8 cellular contexts compared by ENCODE assay signal in genomic region chr1:209755926-209756607, GRCh38. TPM values are rescaled to one million over a fixed set of nuclear protein-coding genes. Genes with fewer than 3 reads are reported as not detected.
DNase-seq lines count a peak whose midpoint lies in the region; ATAC-seq and TF ChIP-seq lines count a peak whose summit lies in the region.

A gene with protein sequence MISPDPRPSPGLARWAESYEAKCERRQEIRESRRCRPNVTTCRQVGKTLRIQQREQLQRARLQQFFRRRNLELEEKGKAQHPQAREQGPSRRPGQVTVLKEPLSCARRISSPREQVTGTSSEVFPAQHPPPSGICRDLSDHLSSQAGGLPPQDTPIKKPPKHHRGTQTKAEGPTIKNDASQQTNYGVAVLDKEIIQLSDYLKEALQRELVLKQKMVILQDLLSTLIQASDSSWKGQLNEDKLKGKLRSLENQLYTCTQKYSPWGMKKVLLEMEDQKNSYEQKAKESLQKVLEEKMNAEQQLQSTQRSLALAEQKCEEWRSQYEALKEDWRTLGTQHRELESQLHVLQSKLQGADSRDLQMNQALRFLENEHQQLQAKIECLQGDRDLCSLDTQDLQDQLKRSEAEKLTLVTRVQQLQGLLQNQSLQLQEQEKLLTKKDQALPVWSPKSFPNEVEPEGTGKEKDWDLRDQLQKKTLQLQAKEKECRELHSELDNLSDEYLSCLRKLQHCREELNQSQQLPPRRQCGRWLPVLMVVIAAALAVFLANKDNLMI (plus strand): TSS chr1:209756053. CDS start chr1:209760040, 3,987 bp downstream.

- TF ChIP-seq POLR2A in GM18951 (IDR thresholded peaks at IDR 0.05; ENCODE audit: extremely low read depth, insufficient read depth, insufficient read length), result peak; percentile 62

- peak; percentile 71 to 75 for DNase-seq in stimulated activated CD4-positive, alpha-beta T cell treated with anti-CD3 and anti-CD28 coated beads, Interleukin-15, amount 100 ng/mL, for 48 hours (ENCODE audit: low read depth in 2 of 2)
- no peak for DNase-seq in A172 (ENCODE audit: low spot score)
- no peak for DNase-seq in DMS153 treated with DMSO at 0.1 percent for 48 hours (lab: John Stamatoyannopoulos, UW; ENCODE audit: unreplicated experiment)
- no peak for DNase-seq in T1000 (lab: John Stamatoyannopoulos, UW)

- 48 to 70% (median 60%) methylated on average over 10 of the region's 10 CpGs for WGBS in adipose tissue, 3 donors

- intact Hi-C loops in T-helper 2 cell treated with Interferon-gamma antibody and Interleukin-4, amounts not matched to agents 100 ng/mL and 5 ng/mL, for 36 hours (cut with micrococcal nuclease), result loop anchor here (1.0 kb wide), 5 partner anchors 8 to 83 kb away; partner anchors contain the start of genes C1orf74 and UTP25

- ATAC-seq in HG03066 (IDR thresholded peaks at IDR 0.05; ENCODE audit: low read depth, unreplicated experiment), result peak; percentile 65

- H3K27ac ChIP-seq in adipose tissue (ENCODE audit: low read depth, low read length), result peak within 1 kb of the TSS; percentile 31

- in situ Hi-C loops in GM18951 (cut with MboI; ENCODE audit: low sequenced_read_pairs, unreplicated experiment), result no loop called here

RNA-seq across cellular contexts. Expression of the gene that starts here (rescaled TPM):
- total RNA-seq in T-helper 2 cell treated with Interferon-gamma antibody and Interleukin-4, amounts not matched to agents 100 ng/mL and 5 ng/mL, for 36 hours, result 446 and 452 TPM in 2 replicates
- 1 to 10 TPM in 2 of 3 donors, under 1 TPM in 1; 0.22 to 6.3 (median 1.8) TPM for polyA plus RNA-seq in adipose tissue
- not detected in 2 replicates for total RNA-seq in A172 (2014; rRNA removed; shearing (Covaris generic))

Comparison
In these comparisons a context has a peak if more than half of its experiments do, and no peak if none do; other contexts are left out.
1. RNA of the gene that starts here (total RNA-seq): 446 to 452 TPM in T-helper 2 cell treated with Interferon-gamma antibody and Interleukin-4, amounts not matched to agents 100 ng/mL and 5 ng/mL, for 36 hours; not detected in A172; every median in the first group is over 100 times any median in the second.
2. DNase-seq: peak in stimulated activated CD4-positive, alpha-beta T cell treated with anti-CD3 and anti-CD28 coated beads, Interleukin-15, amount 100 ng/mL, for 48 hours (2 of 2); none in A172 (single experiment), DMS153 treated with DMSO at 0.1 percent for 48 hours (single experiment) and T1000 (single experiment).